In the genomic region with DNA sequence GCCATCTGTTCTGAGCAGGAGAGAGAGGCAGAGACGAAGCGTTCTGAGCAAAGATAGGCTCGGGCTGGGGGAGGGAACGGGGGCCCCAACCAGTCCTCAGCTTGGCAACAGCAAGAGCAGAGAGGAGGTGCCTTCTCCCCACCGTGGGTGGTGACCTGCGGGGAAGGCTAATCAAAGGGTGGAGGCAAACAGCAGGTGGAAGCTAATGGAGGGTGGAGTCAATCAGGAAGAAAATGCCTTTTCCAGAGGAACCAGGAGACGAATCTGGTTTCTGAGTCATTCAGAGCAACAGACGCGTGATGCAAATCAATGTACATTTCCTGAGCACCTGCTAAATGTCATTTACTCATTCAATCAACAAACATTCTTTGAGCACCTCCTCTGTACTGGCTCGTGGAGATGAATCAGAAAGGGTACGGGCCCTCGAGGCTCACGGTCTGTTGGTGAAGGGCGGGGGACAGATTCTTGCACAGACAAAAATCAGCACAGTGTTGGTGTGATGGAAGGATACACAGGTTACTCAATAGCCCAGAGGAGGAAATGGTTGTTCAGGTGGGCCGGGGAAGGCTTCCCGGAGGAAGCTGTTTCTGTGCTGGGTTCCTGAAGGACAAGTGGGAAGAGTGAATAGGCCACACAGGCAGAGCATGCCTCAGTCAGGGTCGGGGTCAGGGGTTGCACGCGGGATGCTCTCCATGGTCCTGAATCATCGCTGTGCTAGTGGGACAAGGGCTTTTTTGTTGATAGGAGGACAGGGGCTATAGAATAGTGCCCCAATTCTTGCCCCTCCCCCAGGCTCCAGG, we compare ENCODE assay signal across 9 cellular contexts. TPM values are rescaled to one million over a fixed set of nuclear protein-coding genes. Genes with fewer than 3 reads are reported as not detected.
A peak's percentile ranks its signal among the peaks of the same experiment; 100 is the strongest.
DNase-seq lines count a peak whose midpoint lies in the region; ATAC-seq and TF ChIP-seq lines count a peak whose summit lies in the region.
"Had no signal": no experiment of that assay in that cellular context is flagged by ENCODE, and none has a peak within 500 bp of the region (broad histone marks: within the 10 kb centered on the region; RNA-seq: fewer than 3 reads in every experiment).

No MANE protein-coding gene starts in this region.

- H3K4me3 ChIP-seq in esophagus muscularis mucosa, result no peak overlapping the region
- H3K4me3 ChIP-seq: skin epidermis had no signal

- whole genome bisulfite sequencing in esophagus muscularis mucosa, result 51% methylated on average over 20 of the region's 20 CpGs

- TF ChIP-seq POLR2A in esophagus muscularis mucosa (IDR thresholded peaks at IDR 0.05; ENCODE audit: low read depth), result no peak

- no peak for TF ChIP-seq EP300 in esophagus muscularis mucosa (IDR thresholded peaks at IDR 0.05)

- intact Hi-C loops in activated T-helper 1 cell treated with anti-CD3 and anti-CD28 coated beads, Interleukin-12 subunit alpha, Interleukin-12 subunit beta, Interleukin-2, Interleukin-4 antibody, amounts not matched to agents 30 ng/mL and 10 ng/mL and 1 ng/mL, durations not matched to agents 14 hours and 24 hours and 36 hours (cut with micrococcal nuclease), result no loop called here
- intact Hi-C loops in esophagus muscularis mucosa (cut with DNase I), result no loop called here

- H3K9me3 Mint-ChIP-seq in activated T-helper 1 cell treated with anti-CD3 and anti-CD28 coated beads, Interleukin-12 subunit alpha, Interleukin-12 subunit beta, Interleukin-2, Interleukin-4 antibody, amounts not matched to agents 30 ng/mL and 10 ng/mL and 1 ng/mL, durations not matched to agents 14 hours and 24 hours and 36 hours, result no peaks in the 10 kb centered on the region

- H3K27ac Mint-ChIP-seq in activated T-helper 1 cell treated with anti-CD3 and anti-CD28 coated beads, Interleukin-12 subunit alpha, Interleukin-12 subunit beta, Interleukin-2, Interleukin-4 antibody, amounts not matched to agents 30 ng/mL and 10 ng/mL and 1 ng/mL, durations not matched to agents 14 hours and 24 hours and 36 hours, result no peak overlapping the region

- ATAC-seq in GM18858 (IDR thresholded peaks at IDR 0.05; ENCODE audit: unreplicated experiment), result no peak

- H3K27ac ChIP-seq in esophagus muscularis mucosa (replicated peaks in 1 of 4), result no peak overlapping the region

- H3K27me3 Mint-ChIP-seq in activated T-helper 1 cell treated with anti-CD3 and anti-CD28 coated beads, Interleukin-12 subunit alpha, Interleukin-12 subunit beta, Interleukin-2, Interleukin-4 antibody, amounts not matched to agents 30 ng/mL and 10 ng/mL and 1 ng/mL, durations not matched to agents 14 hours and 24 hours and 36 hours (ENCODE audit: insufficient read depth), result peaks cover 11% of the 10 kb centered on the region

- no peaks in the 10 kb centered on the region for H3K36me3 ChIP-seq in esophagus muscularis mucosa

- no peaks in the 10 kb centered on the region for H3K36me3 Mint-ChIP-seq in activated T-helper 1 cell treated with anti-CD3 and anti-CD28 coated beads, Interleukin-12 subunit alpha, Interleukin-12 subunit beta, Interleukin-2, Interleukin-4 antibody, amounts not matched to agents 30 ng/mL and 10 ng/mL and 1 ng/mL, durations not matched to agents 14 hours and 24 hours and 36 hours (ENCODE audit: low read depth)

- H3K9me3 ChIP-seq in esophagus muscularis mucosa, result no peaks in the 10 kb centered on the region

- peak; percentile 10 for DNase-seq in CD1c-positive myeloid dendritic cell (ENCODE audit: extremely low spot score)
- DNase-seq in HT1080 (ENCODE audit: low read depth), result peak; percentile 40
- peak; percentile 24 for DNase-seq in activated T-helper 1 cell treated with anti-CD3 and anti-CD28 coated beads, Interleukin-12 subunit alpha, Interleukin-12 subunit beta, Interleukin-2, Interleukin-4 antibody, amounts not matched to agents 30 ng/mL and 10 ng/mL and 1 ng/mL, durations not matched to agents 14 hours and 24 hours and 36 hours (ENCODE audit: low spot score)
- peak; percentile 97 for DNase-seq in kidney tubule cell (ENCODE audit: low spot score)
- DNase-seq in ureter (ENCODE audit: low spot score), result no peak
- DNase-seq in esophagus muscularis mucosa (ENCODE audit: extremely low spot score), result no peak
- DNase-seq in mesenteric fat pad (ENCODE audit: low spot score), result no peak

- H3K4me1 Mint-ChIP-seq in activated T-helper 1 cell treated with anti-CD3 and anti-CD28 coated beads, Interleukin-12 subunit alpha, Interleukin-12 subunit beta, Interleukin-2, Interleukin-4 antibody, amounts not matched to agents 30 ng/mL and 10 ng/mL and 1 ng/mL, durations not matched to agents 14 hours and 24 hours and 36 hours (ENCODE audit: low read depth), result peaks cover 7% of the 10 kb centered on the region

- H3K27me3 ChIP-seq in esophagus muscularis mucosa, result no peaks in the 10 kb centered on the region

- H3K4me1 ChIP-seq in esophagus muscularis mucosa, result peaks cover 0 to 10% (median 10%) of the 10 kb centered on the region in 4 donors

- no peak for TF ChIP-seq CTCF in esophagus muscularis mucosa (IDR thresholded peaks at IDR 0.05)

- H3K4me3 Mint-ChIP-seq in activated T-helper 1 cell treated with anti-CD3 and anti-CD28 coated beads, Interleukin-12 subunit alpha, Interleukin-12 subunit beta, Interleukin-2, Interleukin-4 antibody, amounts not matched to agents 30 ng/mL and 10 ng/mL and 1 ng/mL, durations not matched to agents 14 hours and 24 hours and 36 hours, result no peak overlapping the region

RNA-seq across cellular contexts. Expression of gene SPNS2, which starts 5.7 kb away (rescaled TPM):
- total RNA-seq in HT1080 (2014; rRNA removed; shearing (Covaris generic)), result 0.27 and 0.33 TPM in 2 replicates
- 0.09 and 0.67 TPM in 2 replicates for polyA plus RNA-seq in HT1080 (2015; cell fraction: cytosol; rRNA removed)
- 0.54 and 0.91 TPM in 2 replicates for polyA plus RNA-seq in HT1080 (2015; cell fraction: nucleus; rRNA removed)
- 0.17 TPM in 1 of 2 replicates, not detected in the other for total RNA-seq in activated T-helper 1 cell treated with anti-CD3 and anti-CD28 coated beads, Interleukin-12 subunit alpha, Interleukin-12 subunit beta, Interleukin-2, Interleukin-4 antibody, amounts not matched to agents 30 ng/mL and 10 ng/mL and 1 ng/mL, durations not matched to agents 14 hours and 24 hours and 36 hours
- total RNA-seq in ureter, result 30.0 TPM
- total RNA-seq in esophagus muscularis mucosa, result 10 to 100 TPM in 3 of 4 donors, 1 to 10 TPM in 1; 10.0 to 19.9 (median 18.8) TPM
- 18.6 TPM for total RNA-seq in mesenteric fat pad

RNA-seq across cellular contexts. Expression of gene SPNS3, which starts 59.2 kb away (rescaled TPM):
- 0.63 and 0.64 TPM in 2 replicates for total RNA-seq in HT1080 (2014; rRNA removed; shearing (Covaris generic))
- 2.2 and 2.5 TPM in 2 replicates for polyA plus RNA-seq in HT1080 (2015; cell fraction: cytosol; rRNA removed)
- 2.1 and 5.2 TPM in 2 replicates for polyA plus RNA-seq in HT1080 (2015; cell fraction: nucleus; rRNA removed)
- total RNA-seq in activated T-helper 1 cell treated with anti-CD3 and anti-CD28 coated beads, Interleukin-12 subunit alpha, Interleukin-12 subunit beta, Interleukin-2, Interleukin-4 antibody, amounts not matched to agents 30 ng/mL and 10 ng/mL and 1 ng/mL, durations not matched to agents 14 hours and 24 hours and 36 hours, result 1.1 and 1.7 TPM in 2 replicates
- 0.26 TPM for total RNA-seq in ureter
- under 1 TPM in 1 of 4 donors, not detected in 3; 0.17 TPM for total RNA-seq in esophagus muscularis mucosa
- not detected for total RNA-seq in mesenteric fat pad

Comparison
In these comparisons a context has a peak if more than half of its experiments do, and no peak if none do; other contexts are left out.
1. DNase-seq: peak in CD1c-positive myeloid dendritic cell (single experiment), HT1080 (single experiment), activated T-helper 1 cell treated with anti-CD3 and anti-CD28 coated beads, Interleukin-12 subunit alpha, Interleukin-12 subunit beta, Interleukin-2, Interleukin-4 antibody, amounts not matched to agents 30 ng/mL and 10 ng/mL and 1 ng/mL, durations not matched to agents 14 hours and 24 hours and 36 hours (single experiment) and kidney tubule cell (single experiment); none in ureter (single experiment), esophagus muscularis mucosa (single experiment) and mesenteric fat pad (single experiment).